Comparison of ENCODE assay signal across 8 cellular contexts in the genomic region with DNA sequence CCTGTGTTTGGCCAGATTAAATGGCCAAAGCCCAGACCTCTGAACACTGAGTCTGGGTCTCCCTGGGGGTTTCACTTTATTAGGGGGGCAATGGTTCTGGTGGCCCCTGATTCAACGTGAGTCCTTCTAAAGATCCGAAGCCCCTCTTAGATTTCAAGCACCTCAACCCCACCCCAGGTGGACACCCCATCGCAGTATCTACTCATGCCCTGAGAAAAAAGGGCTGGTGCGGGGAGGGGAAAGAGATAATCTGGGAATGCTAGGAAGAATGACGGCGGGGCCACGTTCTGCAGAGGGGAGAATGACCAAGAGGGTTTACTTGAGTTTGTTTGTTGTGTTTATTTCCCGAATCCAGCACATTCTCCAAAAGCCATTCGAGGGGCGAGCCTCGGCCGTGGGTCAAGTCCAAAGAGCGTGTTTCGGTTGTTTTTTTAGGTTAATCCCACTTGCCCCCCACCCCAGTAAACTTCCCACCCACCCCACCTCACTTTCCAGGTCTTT. TPM values are rescaled to one million over a fixed set of nuclear protein-coding genes. Genes with fewer than 3 reads are reported as not detected.
DNase-seq lines count a peak whose midpoint lies in the region; ATAC-seq, FAIRE-seq and TF ChIP-seq lines count a peak whose summit lies in the region.

No MANE protein-coding gene starts in this region.

- TF ChIP-seq CTCF in AG09319 (IDR thresholded peaks at IDR 0.05; ENCODE audit: low read depth, low read length) (peak; percentile 0; the same call in 1 of the 2 replicates), coronary artery (IDR thresholded peaks at IDR 0.05) (no peak)

- peak overlapping the region; percentile 47 to 86 (median 73) for H3K4me3 Mint-ChIP-seq in naive thymus-derived CD8-positive, alpha-beta T cell

- H3K27ac ChIP-seq in coronary artery, result peak overlapping the region; percentile 68 to 87

- DNase-seq in AG09319 (ENCODE audit: extremely low read depth, low read depth) (no peak), HuH-7.5 (ENCODE audit: low spot score) (peak; percentile 50), coronary artery (ENCODE audit: low spot score) (no peak), kidney glomerular epithelial cell (lab: John Stamatoyannopoulos, UW) (no peak), frontal cortex (ENCODE audit: low spot score in 2 of 2) (no peak)
- no peak for DNase-seq in naive thymus-derived CD8-positive, alpha-beta T cell
- DNase-seq in stimulated activated CD4-positive, alpha-beta T cell treated with anti-CD3 and anti-CD28 coated beads, Interleukin-4, amount 100 ng/mL, for 1 hour, result no peak

- peaks cover 0 to 6% (median 0%) of the 10 kb centered on the region in 3 donors for H3K36me3 Mint-ChIP-seq in naive thymus-derived CD8-positive, alpha-beta T cell

- H3K4me1 Mint-ChIP-seq in naive thymus-derived CD8-positive, alpha-beta T cell, result peaks cover 4 to 46% (median 17%) of the 10 kb centered on the region in 4 donors

- no peaks in the 10 kb centered on the region for H3K9me3 Mint-ChIP-seq in naive thymus-derived CD8-positive, alpha-beta T cell

- ATAC-seq in naive thymus-derived CD8-positive, alpha-beta T cell, result no peak
- no peak for ATAC-seq in GM19452 (IDR thresholded peaks at IDR 0.05; ENCODE audit: unreplicated experiment)

- FAIRE-seq in frontal cortex (lab: Jason Lieb, UNC), result no peak

- H3K27me3 Mint-ChIP-seq in naive thymus-derived CD8-positive, alpha-beta T cell, result peaks cover 27 to 86% (median 42%) of the 10 kb centered on the region in 5 donors

- H3K4me3 ChIP-seq in coronary artery, result peak overlapping the region; percentile 82

- POLR2A ChIA-PET in naive thymus-derived CD8-positive, alpha-beta T cell (lab: Charles Lee), result interaction anchor here (0.6 kb wide), 1 partner anchor 20 kb away, joined by 5 read pairs; no protein-coding TSS in a partner anchor

- peak overlapping the region in 1 of 10 donors; percentile 69 for H3K27ac Mint-ChIP-seq in naive thymus-derived CD8-positive, alpha-beta T cell

RNA-seq across cellular contexts. Expression of a gene that starts 0.8 kb away (rescaled TPM):
- 1 to 10 TPM; 4.5 TPM for total RNA-seq in naive thymus-derived CD8-positive, alpha-beta T cell
- polyA plus RNA-seq in naive thymus-derived CD8-positive, alpha-beta T cell, result 10 to 100 TPM in 1 of 3 donors, 1 to 10 TPM in 1, under 1 TPM in 1; 0.48 to 15.2 (median 1.1) TPM
- total RNA-seq in frontal cortex, result 2.4 TPM
